In the genomic region with DNA sequence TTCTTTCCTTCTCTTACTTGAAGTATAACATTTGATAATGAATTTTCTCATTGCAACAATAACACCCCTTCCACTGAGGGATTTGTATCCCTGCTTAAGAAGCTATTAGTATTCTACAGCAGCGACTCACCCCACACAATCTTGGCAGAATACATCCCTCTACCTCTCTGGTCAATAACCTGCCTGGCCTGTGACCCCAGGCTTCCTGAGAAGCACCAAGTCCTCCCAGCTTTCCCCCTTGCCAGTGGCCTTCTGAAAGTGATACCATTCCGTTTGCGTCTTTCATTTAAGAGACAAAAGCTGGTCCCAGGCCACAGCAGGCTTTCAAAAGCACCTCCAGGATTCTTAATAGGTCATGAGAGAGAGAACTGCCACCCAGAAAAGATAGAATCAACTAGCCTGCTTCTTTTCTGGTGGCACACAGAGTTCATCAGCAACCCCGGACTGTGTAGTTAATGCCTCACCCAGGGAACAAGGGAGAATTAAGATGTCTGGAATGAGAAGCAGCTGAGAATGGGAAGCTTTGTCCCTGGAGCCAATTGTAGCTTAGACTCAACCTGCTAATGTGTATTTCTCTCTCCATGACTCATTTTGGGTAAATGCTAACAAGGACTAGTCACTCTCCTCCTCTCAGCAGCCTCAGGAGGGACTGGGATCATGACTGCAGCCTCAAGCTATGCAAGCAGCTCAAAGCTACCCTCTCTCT, we compare ENCODE assay signal across 12 cellular contexts.
A peak's percentile ranks its signal among the peaks of the same experiment; 100 is the strongest.
DNase-seq lines count a peak whose midpoint lies in the region; ATAC-seq and TF ChIP-seq lines count a peak whose summit lies in the region.
"Had no signal": no experiment of that assay in that cellular context is flagged by ENCODE, and none has a peak within 500 bp of the region (broad histone marks: within the 10 kb centered on the region; RNA-seq: fewer than 3 reads in every experiment).

No MANE protein-coding gene starts in this region.

- no peaks in the 10 kb centered on the region for H3K36me3 ChIP-seq in endodermal cell (ENCODE audit: control insufficient read depth, insufficient read depth, low read length)
- H3K36me3 ChIP-seq: right atrium auricular region had no signal

- TF ChIP-seq CTCF in endodermal cell (conservative IDR thresholded peaks at IDR 0.05) = no peak

- POLR2A ChIA-PET in activated CD4-positive, alpha-beta T cell treated with anti-CD3 and anti-CD28 coated beads for 36 hours (lab: Charles Lee) = no interaction called here
- POLR2A ChIA-PET in activated CD4-positive, alpha-beta T cell treated with anti-CD3 and anti-CD28 coated beads, Interleukin-2, amount 10 ng/mL, durations not matched to agents 7 days and 5 days (lab: Charles Lee) = no interaction called here

- CTCF ChIA-PET in activated CD4-positive, alpha-beta T cell treated with anti-CD3 and anti-CD28 coated beads for 36 hours (lab: Charles Lee) = interaction anchor here (0.7 kb wide), 1 partner anchor 10 kb away, joined by 3 read pairs; no protein-coding TSS in a partner anchor
- CTCF ChIA-PET in activated CD4-positive, alpha-beta T cell treated with anti-CD3 and anti-CD28 coated beads, Interleukin-2, amount 10 ng/mL, durations not matched to agents 7 days and 5 days (lab: Charles Lee) = no interaction called here

- ATAC-seq in activated CD4-positive, alpha-beta T cell treated with anti-CD3 and anti-CD28 coated beads for 36 hours = no peak
- ATAC-seq: stimulated activated naive B cell treated with anti-CD40 and anti-IgM and Interleukin-4, amounts not matched to agents 10 μg/mL and 1 μg/mL and 100 μg/mL, for 72 hours had no signal

- WGBS in endodermal cell (ENCODE audit: insufficient coverage in 1 of 2, insufficient read length in 1 of 2), 2 experiments = 43% methylated on average over 3 to 4 of the region's 4 CpGs

- H3K9ac ChIP-seq in endodermal cell (ENCODE audit: extremely low read depth, low read length, poor library complexity, severe bottlenecking) = peak overlapping the region; percentile 41

- no peak overlapping the region for H3K27ac ChIP-seq in endodermal cell (ENCODE audit: low read depth, low read length)
- H3K27ac ChIP-seq: right atrium auricular region had no signal

- H3K27ac Mint-ChIP-seq in endodermal cell = peak overlapping the region; percentile 90
- H3K27ac Mint-ChIP-seq in activated CD4-positive, alpha-beta T cell treated with anti-CD3 and anti-CD28 coated beads for 36 hours = no peak overlapping the region
- no peak overlapping the region for H3K27ac Mint-ChIP-seq in activated CD4-positive, alpha-beta T cell treated with anti-CD3 and anti-CD28 coated beads, Interleukin-2, amount 10 ng/mL, durations not matched to agents 7 days and 5 days
- H3K27ac Mint-ChIP-seq: stimulated activated naive B cell treated with anti-CD40 and anti-IgM and Interleukin-4, amounts not matched to agents 10 μg/mL and 1 μg/mL and 100 μg/mL, for 72 hours had no signal

- H3K4me3 ChIP-seq in endodermal cell (ENCODE audit: low read length) = no peak overlapping the region
- H3K4me3 ChIP-seq: right atrium auricular region had no signal

- H3K36me3 Mint-ChIP-seq in endodermal cell (ENCODE audit: low read depth) = peaks cover 2% of the 10 kb centered on the region
- H3K36me3 Mint-ChIP-seq in activated CD4-positive, alpha-beta T cell treated with anti-CD3 and anti-CD28 coated beads for 36 hours (ENCODE audit: low read depth) = no peaks in the 10 kb centered on the region
- no peaks in the 10 kb centered on the region for H3K36me3 Mint-ChIP-seq in activated CD4-positive, alpha-beta T cell treated with anti-CD3 and anti-CD28 coated beads, Interleukin-2, amount 10 ng/mL, durations not matched to agents 7 days and 5 days (ENCODE audit: low read depth)
- H3K36me3 Mint-ChIP-seq: stimulated activated naive B cell treated with anti-CD40 and anti-IgM and Interleukin-4, amounts not matched to agents 10 μg/mL and 1 μg/mL and 100 μg/mL, for 72 hours had no signal

- peaks cover 5% of the 10 kb centered on the region for H3K9me3 Mint-ChIP-seq in endodermal cell
- H3K9me3 Mint-ChIP-seq in activated CD4-positive, alpha-beta T cell treated with anti-CD3 and anti-CD28 coated beads for 36 hours (ENCODE audit: low read depth) = peaks cover 2% of the 10 kb centered on the region
- no peaks in the 10 kb centered on the region for H3K9me3 Mint-ChIP-seq in activated CD4-positive, alpha-beta T cell treated with anti-CD3 and anti-CD28 coated beads, Interleukin-2, amount 10 ng/mL, durations not matched to agents 7 days and 5 days

- intact Hi-C loops in cardiac septum (cut with DNase I) = no loop called here
- intact Hi-C loops in activated CD4-positive, alpha-beta T cell treated with anti-CD3 and anti-CD28 coated beads for 36 hours (cut with DNase I, micrococcal nuclease) = no loop called here

- peaks cover 2% of the 10 kb centered on the region for H3K4me1 ChIP-seq in endodermal cell (ENCODE audit: control insufficient read depth, insufficient read depth, low read length)
- H3K4me1 ChIP-seq: right atrium auricular region had no signal

- in situ Hi-C loops in Caki2 (cut with HindIII; ENCODE audit: low pct_unique_long_range_greater_than_20kb, low sequenced_read_pairs) = no loop called here

- peaks cover 3% of the 10 kb centered on the region for H3K27me3 Mint-ChIP-seq in endodermal cell (ENCODE audit: insufficient read depth)
- peaks cover 19% of the 10 kb centered on the region for H3K27me3 Mint-ChIP-seq in activated CD4-positive, alpha-beta T cell treated with anti-CD3 and anti-CD28 coated beads for 36 hours
- no peaks in the 10 kb centered on the region for H3K27me3 Mint-ChIP-seq in activated CD4-positive, alpha-beta T cell treated with anti-CD3 and anti-CD28 coated beads, Interleukin-2, amount 10 ng/mL, durations not matched to agents 7 days and 5 days

- H3K4me1 Mint-ChIP-seq in endodermal cell = peaks cover 11% of the 10 kb centered on the region
- H3K4me1 Mint-ChIP-seq in activated CD4-positive, alpha-beta T cell treated with anti-CD3 and anti-CD28 coated beads for 36 hours = no peaks in the 10 kb centered on the region
- H3K4me1 Mint-ChIP-seq in activated CD4-positive, alpha-beta T cell treated with anti-CD3 and anti-CD28 coated beads, Interleukin-2, amount 10 ng/mL, durations not matched to agents 7 days and 5 days = no peaks in the 10 kb centered on the region
- H3K4me1 Mint-ChIP-seq: stimulated activated naive B cell treated with anti-CD40 and anti-IgM and Interleukin-4, amounts not matched to agents 10 μg/mL and 1 μg/mL and 100 μg/mL, for 72 hours had no signal

- no peaks in the 10 kb centered on the region for H3K27me3 ChIP-seq in endodermal cell (ENCODE audit: control insufficient read depth, insufficient read depth, low read length, poor library complexity, severe bottlenecking)
- H3K27me3 ChIP-seq: right atrium auricular region had no signal

- DNase-seq in Caki2 (ENCODE audit: low read depth) (peak; percentile 92), NCI-H460 (ENCODE audit: extremely low read depth, low read depth) (peak; percentile 81), endodermal cell (peak; percentile 80), myocyte (ENCODE audit: low read depth) (peak; percentile 96), anterior cingulate cortex (lab: John Stamatoyannopoulos, UW) (no peak), cardiac septum (ENCODE audit: low spot score) (no peak)
- no peak for DNase-seq in activated CD4-positive, alpha-beta T cell treated with anti-CD3 and anti-CD28 coated beads for 36 hours
- no peak for DNase-seq in activated CD4-positive, alpha-beta T cell treated with anti-CD3 and anti-CD28 coated beads, Interleukin-2, amount 10 ng/mL, durations not matched to agents 7 days and 5 days
- DNase-seq: activated naive CD4-positive, alpha-beta T cell treated with anti-CD3 and anti-CD28 coated beads, Interleukin-2, amount 50 U/mL, for 16 hours; NCI-H1694 treated with DMSO at 0.1 percent for 48 hours; stimulated activated naive B cell treated with anti-CD40 and anti-IgM and Interleukin-4, amounts not matched to agents 10 μg/mL and 1 μg/mL and 100 μg/mL, for 72 hours had no signal

- H3K4me3 Mint-ChIP-seq in endodermal cell = no peak overlapping the region
- no peak overlapping the region for H3K4me3 Mint-ChIP-seq in activated CD4-positive, alpha-beta T cell treated with anti-CD3 and anti-CD28 coated beads for 36 hours
- no peak overlapping the region for H3K4me3 Mint-ChIP-seq in activated CD4-positive, alpha-beta T cell treated with anti-CD3 and anti-CD28 coated beads, Interleukin-2, amount 10 ng/mL, durations not matched to agents 7 days and 5 days
- H3K4me3 Mint-ChIP-seq: stimulated activated naive B cell treated with anti-CD40 and anti-IgM and Interleukin-4, amounts not matched to agents 10 μg/mL and 1 μg/mL and 100 μg/mL, for 72 hours had no signal

- H3K9me3 ChIP-seq in endodermal cell (ENCODE audit: control insufficient read depth, low read length) = no peaks in the 10 kb centered on the region
- H3K9me3 ChIP-seq: right atrium auricular region had no signal

Comparison
In these comparisons a context has a peak if more than half of its experiments do, and no peak if none do; other contexts are left out.
1. DNase-seq: peak in Caki2 (single experiment), NCI-H460 (single experiment), endodermal cell (single experiment) and myocyte (single experiment); none in anterior cingulate cortex (0 of 58), cardiac septum (single experiment), activated CD4-positive, alpha-beta T cell treated with anti-CD3 and anti-CD28 coated beads for 36 hours (single experiment) and activated CD4-positive, alpha-beta T cell treated with anti-CD3 and anti-CD28 coated beads, Interleukin-2, amount 10 ng/mL, durations not matched to agents 7 days and 5 days (single experiment).